ENCODE assay signal across 19 cellular contexts in genomic region chr7:105229641-105230040, GRCh38.
"Had no signal": no experiment of that assay in that cellular context is flagged by ENCODE, and none has a peak within 500 bp of the region (broad histone marks: within the 10 kb centered on the region; RNA-seq: fewer than 3 reads in every experiment).

No MANE protein-coding gene starts in this region.

- H2AFZ ChIP-seq: neural progenitor cell had no signal

- H3K4me3 ChIP-seq: body of pancreas, coronary artery, lung, neural progenitor cell, prostate gland, right atrium auricular region had no signal

- H3K36me3 ChIP-seq: neural progenitor cell, prostate gland, right atrium auricular region had no signal

- DNase-seq: activated CD4-positive, alpha-beta memory T cell treated with anti-CD3 and anti-CD28 coated beads, Interleukin-2, amount 10 ng/mL, durations not matched to agents 7 days and 5 days; activated CD4-positive, alpha-beta T cell treated with anti-CD3 and anti-CD28 coated beads for 48 hours; activated naive CD4-positive, alpha-beta T cell; activated naive CD8-positive, alpha-beta T cell treated with anti-CD3 and anti-CD28 coated beads, Interleukin-2, amount 10 ng/mL, durations not matched to agents 7 days and 5 days; activated T-cell treated with anti-CD3 and anti-CD28 coated beads, Interleukin-2, amount 50 U/mL, for 1 hour; amygdala; body of pancreas; central memory CD4-positive, alpha-beta T cell; hippocampal formation; islet precursor cell; SW 1271; T-helper 2 cell had no signal

- H3K9ac ChIP-seq: neural progenitor cell had no signal

- H3K4me1 ChIP-seq: body of pancreas, prostate gland had no signal

- ATAC-seq: activated T-helper 17 cell treated with anti-CD3 and anti-CD28 coated beads, Interleukin-2, amount 50 U/mL, for 72 hours; body of pancreas; left lobe of liver had no signal

- H3K27me3 ChIP-seq: body of pancreas, neural progenitor cell, right atrium auricular region had no signal

- H3K9me3 ChIP-seq: body of pancreas, prostate gland, right atrium auricular region had no signal

- H3K27ac ChIP-seq: body of pancreas, coronary artery, neural progenitor cell, right atrium auricular region had no signal
